ENCODE assay signal across 13 cellular contexts in the genomic region with DNA sequence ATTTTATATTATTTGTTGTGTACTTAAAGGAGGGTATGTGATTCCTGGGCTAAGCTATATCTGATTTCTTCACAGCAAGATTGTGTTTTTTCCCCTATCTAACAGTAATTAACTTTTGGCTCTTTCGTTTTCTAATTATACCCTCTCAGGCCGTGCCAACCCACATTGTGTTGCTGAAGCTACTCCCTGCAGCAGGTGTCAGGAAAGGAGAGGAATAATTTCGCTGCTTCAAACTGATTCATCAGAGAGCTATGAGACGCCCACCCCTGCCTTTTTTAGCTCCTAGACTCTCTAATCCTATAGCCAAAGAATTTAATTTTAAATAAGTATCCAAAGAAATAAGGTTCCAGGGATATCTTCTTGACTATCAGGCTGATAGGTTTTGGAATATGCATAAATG. TPM values are rescaled to one million over a fixed set of nuclear protein-coding genes. Genes with fewer than 3 reads are reported as not detected.
"Had no signal": no experiment of that assay in that cellular context is flagged by ENCODE, and none has a peak within 500 bp of the region (broad histone marks: within the 10 kb centered on the region; RNA-seq: fewer than 3 reads in every experiment).

No MANE protein-coding gene starts in this region.

- H3K4me1 ChIP-seq: spleen had no signal

- H3K27me3 ChIP-seq: brain microvascular endothelial cell, spleen had no signal

- H3K27ac ChIP-seq: brain microvascular endothelial cell, parathyroid adenoma, spleen had no signal

- H3K9me3 ChIP-seq: spleen had no signal

- H3K36me3 ChIP-seq: brain microvascular endothelial cell, spleen had no signal

- H2AFZ ChIP-seq: parathyroid adenoma had no signal

- H3K79me2 ChIP-seq: parathyroid adenoma had no signal

- H3K4me3 ChIP-seq: spleen had no signal

- ATAC-seq: activated naive CD4-positive, alpha-beta T cell treated with anti-CD3 and anti-CD28 coated beads, Interleukin-2, amount 50 U/mL, for 72 hours; left lobe of liver; stimulated activated naive B cell treated with anti-CD40 and anti-IgM and Interleukin-4, amounts not matched to agents 10 μg/mL and 1 μg/mL and 100 μg/mL, for 72 hours had no signal

- DNase-seq: amniotic stem cell; brain microvascular endothelial cell; cerebellar nuclear complex; erythroblast; immature natural killer cell; spleen; stimulated activated CD4-positive, alpha-beta T cell treated with anti-CD3 and anti-CD28 coated beads, Interleukin-1b, Interleukin-23, amount 100 ng/mL, for 48 hours; stimulated activated naive B cell treated with anti-CD40 and anti-IgM and Interleukin-4, amounts not matched to agents 10 μg/mL and 1 μg/mL and 100 μg/mL, for 72 hours; substantia nigra; SW 1271 had no signal

- H3K9ac ChIP-seq: parathyroid adenoma had no signal

RNA-seq across cellular contexts. Expression of a gene that starts 3.8 kb away (rescaled TPM):
- polyA plus RNA-seq: immature natural killer cell had no signal
